In genomic region chr1:51616903-51617708, GRCh38 we compare ENCODE assay signal across 8 cellular contexts. TPM values are rescaled to one million over a fixed set of nuclear protein-coding genes. Genes with fewer than 3 reads are reported as not detected.
DNase-seq lines count a peak whose midpoint lies in the region; ATAC-seq and TF ChIP-seq lines count a peak whose summit lies in the region.

Gene OSBPL9, plus strand, starts transcription at chr1:51617092. Its CDS starts 19 bp downstream, at chr1:51617111.

- H3K9me3 Mint-ChIP-seq in GM23338 (no peaks in the 10 kb centered on the region), natural killer cell (no peaks in the 10 kb centered on the region)

- no peaks in the 10 kb centered on the region; the same call in 1 of the 2 replicates for H3F3A ChIP-seq in GM23338 (replicated peaks; ENCODE audit: low read depth)

- peak within 1 kb of the TSS; percentile 98 for H3K4me3 Mint-ChIP-seq in GM23338
- H3K4me3 Mint-ChIP-seq in natural killer cell = peak within 1 kb of the TSS; percentile 96

- H3K4me1 Mint-ChIP-seq in GM23338 (peaks cover 14% of the 10 kb centered on the region), natural killer cell (peaks cover 20% of the 10 kb centered on the region in 2 donors)

- H3K9me2 ChIP-seq in GM23338 (ENCODE audit: insufficient read depth) = no peaks in the 10 kb centered on the region

- intact Hi-C loops in natural killer cell (cut with micrococcal nuclease) = no loop called here

- peak within 1 kb of the TSS; percentile 83 for H3K9ac ChIP-seq in DND-41 (ENCODE audit: low read depth, low read length)
- peak within 1 kb of the TSS; percentile 82 for H3K9ac ChIP-seq in fibroblast of lung (ENCODE audit: insufficient read depth, low read length)

- H3K27me3 Mint-ChIP-seq in GM23338 (ENCODE audit: insufficient read depth, low read depth, poor library complexity) (peaks cover 7% of the 10 kb centered on the region), natural killer cell (ENCODE audit: low read depth in 2 of 2) (peaks cover 5 to 7% of the 10 kb centered on the region in 2 donors)

- H2AFZ ChIP-seq in DND-41 (ENCODE audit: low read depth, low read length) (peak within 1 kb of the TSS; percentile 100), GM23338 (peak within 1 kb of the TSS; percentile 99), fibroblast of lung (ENCODE audit: low read length) (peak within 1 kb of the TSS; percentile 98)

- H3K79me2 ChIP-seq in DND-41 (ENCODE audit: insufficient read depth, low read length) (peaks cover 33% of the 10 kb centered on the region), GM23338 (replicated peaks; ENCODE audit: insufficient read depth) (peaks cover 37% of the 10 kb centered on the region), fibroblast of lung (ENCODE audit: control insufficient read depth, insufficient read depth, low read length) (peaks cover 22% of the 10 kb centered on the region)

- H3K4me1 ChIP-seq in DND-41 (ENCODE audit: insufficient read depth, low read length) (peaks cover 28% of the 10 kb centered on the region), GM23338 (ENCODE audit: insufficient read depth) (peaks cover 18% of the 10 kb centered on the region), fibroblast of lung (ENCODE audit: control insufficient read depth, extremely low read depth, insufficient read depth, low read length) (peaks cover 5% of the 10 kb centered on the region)

- peak; percentile 98 for ATAC-seq in DND-41 (ENCODE audit: insufficient read depth, low read depth)
- peak; percentile 95 for ATAC-seq in GM23338
- peak; percentile 95 to 96 (median 95) for ATAC-seq in natural killer cell

- no peaks in the 10 kb centered on the region for H3K27me3 ChIP-seq in DND-41 (ENCODE audit: insufficient read depth, low read length, poor library complexity)
- no peaks in the 10 kb centered on the region for H3K27me3 ChIP-seq in GM23338 (ENCODE audit: insufficient read depth)
- no peaks in the 10 kb centered on the region for H3K27me3 ChIP-seq in fibroblast of lung (ENCODE audit: control insufficient read depth, insufficient read depth, low read length)

- H3K36me3 ChIP-seq in DND-41 (ENCODE audit: insufficient read depth, low read length) (no peaks in the 10 kb centered on the region), GM23338 (ENCODE audit: insufficient read depth) (no peaks in the 10 kb centered on the region), fibroblast of lung (ENCODE audit: control insufficient read depth, insufficient read depth, low read length) (no peaks in the 10 kb centered on the region)

- H3K4me2 ChIP-seq in DND-41 (ENCODE audit: insufficient read depth, low read length) (peak within 1 kb of the TSS; percentile 95), GM23338 (peak within 1 kb of the TSS; percentile 83), fibroblast of lung (ENCODE audit: extremely low read depth, insufficient read depth, low read length) (peak within 1 kb of the TSS; percentile 77)

- H3K27ac Mint-ChIP-seq in GM23338 (peak within 1 kb of the TSS; percentile 98), natural killer cell (peak within 1 kb of the TSS; percentile 88 to 98)

- TF ChIP-seq CTCF in DND-41 (IDR thresholded peaks at IDR 0.05; ENCODE audit: borderline replicate concordance, extremely low read depth, low read length, poor library complexity, severe bottlenecking) (no peak), GM23338 (conservative IDR thresholded peaks at IDR 0.05; ENCODE audit: low read depth in 2 of 2) (no peak), LNCaP clone FGC (IDR thresholded peaks at IDR 0.05; ENCODE audit: control insufficient read depth, extremely low read depth, insufficient read depth) (no peak), fibroblast of lung (conservative IDR thresholded peaks at IDR 0.05 in 1 of 2, IDR thresholded peaks at IDR 0.05 in 1 of 2; ENCODE audit: low read depth in 1 of 2, low read length in 2 of 2) (no peak), natural killer cell (IDR thresholded peaks at IDR 0.05) (no peak)

- peak within 1 kb of the TSS; percentile 97 to 100 for H3K4me3 ChIP-seq in DND-41 (ENCODE audit: low read depth in 1 of 2, low read length in 2 of 2)
- H3K4me3 ChIP-seq in GM23338 = peak within 1 kb of the TSS; percentile 96
- peak within 1 kb of the TSS; percentile 94 for H3K4me3 ChIP-seq in LNCaP clone FGC (ENCODE audit: low read depth, low read length)
- H3K4me3 ChIP-seq in fibroblast of lung (replicated peaks in 1 of 4; ENCODE audit: control extremely low read depth in 1 of 4, insufficient read depth in 1 of 4, low read depth in 3 of 4, low read length in 4 of 4) = peak within 1 kb of the TSS; percentile 71 to 98 (median 84)

- H3K36me3 Mint-ChIP-seq in GM23338 (ENCODE audit: low read depth) (no peaks in the 10 kb centered on the region), natural killer cell (no peaks in the 10 kb centered on the region)

- DNase-seq in DND-41 (peak; percentile 89), GM23338 (ENCODE audit: low spot score) (peak; percentile 95), LNCaP clone FGC (ENCODE audit: low read depth) (peak; percentile 56), RPMI8226 (peak; percentile 92), fibroblast of lung (ENCODE audit: low read depth in 2 of 2) (peak; percentile 89 to 94), natural killer cell (peak; percentile 76)
- DNase-seq in activated T-helper 1 cell treated with anti-CD3 and anti-CD28 coated beads, Interleukin-2, amount 50 U/mL, for 16 hours (ENCODE audit: low read depth in 1 of 2, low spot score in 1 of 2) = peak; percentile 74 to 78
- peak; percentile 86 to 93 (median 90) for DNase-seq in stimulated activated naive CD4-positive, alpha-beta T cell (lab: John Stamatoyannopoulos, UW)

- peak within 1 kb of the TSS; percentile 89 for H3K27ac ChIP-seq in DND-41 (ENCODE audit: low read length)
- H3K27ac ChIP-seq in GM23338 (ENCODE audit: low read depth) = peak within 1 kb of the TSS; percentile 93
- H3K27ac ChIP-seq in fibroblast of lung (ENCODE audit: insufficient read depth, low read length) = peak within 1 kb of the TSS; percentile 86

- H3K9me3 ChIP-seq in DND-41 (ENCODE audit: insufficient read depth, low read length, severe bottlenecking) = no peaks in the 10 kb centered on the region
- H3K9me3 ChIP-seq in fibroblast of lung (ENCODE audit: control insufficient read depth, insufficient read depth, low read depth, low read length) = no peaks in the 10 kb centered on the region

- H4K20me1 ChIP-seq in DND-41 (ENCODE audit: insufficient read depth, low read length) (no peaks in the 10 kb centered on the region), GM23338 (replicated peaks; ENCODE audit: insufficient read depth) (peaks cover 14% of the 10 kb centered on the region), fibroblast of lung (ENCODE audit: control insufficient read depth, extremely low read depth, insufficient read depth, low read length) (no peaks in the 10 kb centered on the region)

TF ChIP-seq in GM23338, 12 proteins besides CTCF, POLR2A, EP300 and RAD21:
- TF ChIP-seq NANOG (IDR thresholded peaks at IDR 0.05; ENCODE audit: borderline replicate concordance) (no peak), CREB1 (CRISPR knock-in tag; IDR thresholded peaks at IDR 0.05; ENCODE audit: low read depth) (peak; percentile 87), POLR2AphosphoS5 (IDR thresholded peaks at IDR 0.05; ENCODE audit: low read depth) (peak; percentile 86)

RNA-seq across cellular contexts. Expression of gene OSBPL9, which starts in this region (rescaled TPM):
- 74.9 and 82.7 TPM in 2 replicates for total RNA-seq in GM23338 (2014; rRNA removed; shearing (Covaris generic))
- polyA plus RNA-seq in GM23338 (2016; fragmentation: Nextera tagmentation; extraction: Ambion mirVana) = 102 and 103 TPM in 2 replicates
- 72.4 and 90.7 TPM in 2 replicates for total RNA-seq in fibroblast of lung
- polyA plus RNA-seq in fibroblast of lung = 41.9 and 62.5 TPM in 2 replicates
- 26.0 and 34.7 TPM in 2 replicates for polyA plus RNA-seq in fibroblast of lung (2012)
- polyA minus RNA-seq in fibroblast of lung (ENCODE audit: low replicate concordance) = 74.0 and 97.1 TPM in 2 replicates
- total RNA-seq in natural killer cell = 10 to 100 TPM; 53.0 to 72.6 (median 62.0) TPM

Comparison
In these comparisons a context has a peak if more than half of its experiments do, and no peak if none do; other contexts are left out.
1. Peak in every context shown above with its lines: DNase-seq, ATAC-seq, H3K4me3 ChIP-seq and H3K27ac ChIP-seq.